2 cellular contexts compared by ENCODE assay signal in the genomic region with DNA sequence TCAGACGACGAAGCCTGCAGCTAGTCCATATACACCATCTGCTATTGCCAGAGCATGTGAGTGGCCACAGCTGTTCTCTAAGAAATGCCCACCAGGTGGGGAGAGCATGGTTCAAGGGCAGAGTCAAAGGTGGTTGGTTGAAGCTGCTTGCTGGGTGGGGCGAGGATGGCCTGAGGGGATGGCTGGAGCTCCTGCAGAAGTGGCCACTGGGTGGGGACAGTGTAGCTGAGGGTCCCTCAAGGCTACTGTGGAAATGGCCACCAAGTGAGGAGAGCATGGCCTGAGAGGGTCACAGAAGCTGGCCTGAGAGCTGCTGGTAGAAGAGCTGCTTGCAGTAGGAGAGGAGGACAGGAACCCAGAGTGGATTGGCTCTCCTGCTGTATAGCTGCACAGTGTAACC.
TF ChIP-seq lines count a peak whose summit lies in the region.

No MANE protein-coding gene starts in this region.

TF ChIP-seq in HepG2, 621 proteins besides CTCF, POLR2A, EP300 and RAD21:
- TF ChIP-seq MIER3 (CRISPR knock-in tag; IDR thresholded peaks at IDR 0.05; ENCODE audit: borderline replicate concordance) (no peak), ZNF614 (CRISPR knock-in tag; IDR thresholded peaks at IDR 0.05; ENCODE audit: borderline replicate concordance) (no peak), GPN1 (CRISPR knock-in tag; IDR thresholded peaks at IDR 0.05; ENCODE audit: borderline replicate concordance) (no peak), KLF12 (CRISPR knock-in tag; IDR thresholded peaks at IDR 0.05; ENCODE audit: borderline replicate concordance) (no peak), ZNF615 (CRISPR knock-in tag; IDR thresholded peaks at IDR 0.05; ENCODE audit: borderline replicate concordance) (no peak), ZNF605 (CRISPR knock-in tag; IDR thresholded peaks at IDR 0.05) (no peak), ZNF556 (CRISPR knock-in tag; IDR thresholded peaks at IDR 0.05; ENCODE audit: borderline replicate concordance) (no peak), ZBTB42 (CRISPR knock-in tag; IDR thresholded peaks at IDR 0.05) (no peak), ZBTB38 (CRISPR knock-in tag; IDR thresholded peaks at IDR 0.05) (no peak), ZNF251 (CRISPR knock-in tag; IDR thresholded peaks at IDR 0.05) (no peak), ZNF20 (CRISPR knock-in tag; IDR thresholded peaks at IDR 0.05) (no peak), KDM2A (CRISPR knock-in tag; IDR thresholded peaks at IDR 0.05; ENCODE audit: borderline replicate concordance, low read depth) (no peak), ELF1 (CRISPR knock-in tag; IDR thresholded peaks at IDR 0.05) (no peak), ERF (CRISPR knock-in tag; IDR thresholded peaks at IDR 0.05) (no peak)
- TF ChIP-seq, protein P1, sequence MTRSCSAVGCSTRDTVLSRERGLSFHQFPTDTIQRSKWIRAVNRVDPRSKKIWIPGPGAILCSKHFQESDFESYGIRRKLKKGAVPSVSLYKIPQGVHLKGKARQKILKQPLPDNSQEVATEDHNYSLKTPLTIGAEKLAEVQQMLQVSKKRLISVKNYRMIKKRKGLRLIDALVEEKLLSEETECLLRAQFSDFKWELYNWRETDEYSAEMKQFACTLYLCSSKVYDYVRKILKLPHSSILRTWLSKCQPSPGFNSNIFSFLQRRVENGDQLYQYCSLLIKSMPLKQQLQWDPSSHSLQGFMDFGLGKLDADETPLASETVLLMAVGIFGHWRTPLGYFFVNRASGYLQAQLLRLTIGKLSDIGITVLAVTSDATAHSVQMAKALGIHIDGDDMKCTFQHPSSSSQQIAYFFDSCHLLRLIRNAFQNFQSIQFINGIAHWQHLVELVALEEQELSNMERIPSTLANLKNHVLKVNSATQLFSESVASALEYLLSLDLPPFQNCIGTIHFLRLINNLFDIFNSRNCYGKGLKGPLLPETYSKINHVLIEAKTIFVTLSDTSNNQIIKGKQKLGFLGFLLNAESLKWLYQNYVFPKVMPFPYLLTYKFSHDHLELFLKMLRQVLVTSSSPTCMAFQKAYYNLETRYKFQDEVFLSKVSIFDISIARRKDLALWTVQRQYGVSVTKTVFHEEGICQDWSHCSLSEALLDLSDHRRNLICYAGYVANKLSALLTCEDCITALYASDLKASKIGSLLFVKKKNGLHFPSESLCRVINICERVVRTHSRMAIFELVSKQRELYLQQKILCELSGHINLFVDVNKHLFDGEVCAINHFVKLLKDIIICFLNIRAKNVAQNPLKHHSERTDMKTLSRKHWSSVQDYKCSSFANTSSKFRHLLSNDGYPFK (CRISPR knock-in tag; IDR thresholded peaks at IDR 0.05; ENCODE audit: borderline replicate concordance): no peak

TF ChIP-seq in H1, 55 proteins besides CTCF, POLR2A, EP300 and RAD21:
- TF ChIP-seq POLR2AphosphoS5 (IDR thresholded peaks at IDR 0.05; ENCODE audit: low read depth, low read length) (no peak), CTBP2 (IDR thresholded peaks at IDR 0.05; ENCODE audit: borderline replicate concordance, insufficient read depth, insufficient read length, low read length) (no peak), PHF8 (conservative IDR thresholded peaks at IDR 0.05; ENCODE audit: low read depth, low read length) (no peak), GTF2F1 (IDR thresholded peaks at IDR 0.05; ENCODE audit: borderline replicate concordance, low read depth, low read length) (no peak), SIRT6 (IDR thresholded peaks at IDR 0.05; ENCODE audit: low read length) (no peak), CBX5 (IDR thresholded peaks at IDR 0.05; ENCODE audit: low read depth, low read length) (no peak), MAFK (IDR thresholded peaks at IDR 0.05; ENCODE audit: low read depth, low read length) (no peak), CREB1 (IDR thresholded peaks at IDR 0.05) (no peak), SP1 (IDR thresholded peaks at IDR 0.05; ENCODE audit: low read depth, low read length) (no peak), EZH2 (IDR thresholded peaks at IDR 0.05; ENCODE audit: low read depth, low read length, severe bottlenecking) (no peak)
- TF ChIP-seq, protein P2, sequence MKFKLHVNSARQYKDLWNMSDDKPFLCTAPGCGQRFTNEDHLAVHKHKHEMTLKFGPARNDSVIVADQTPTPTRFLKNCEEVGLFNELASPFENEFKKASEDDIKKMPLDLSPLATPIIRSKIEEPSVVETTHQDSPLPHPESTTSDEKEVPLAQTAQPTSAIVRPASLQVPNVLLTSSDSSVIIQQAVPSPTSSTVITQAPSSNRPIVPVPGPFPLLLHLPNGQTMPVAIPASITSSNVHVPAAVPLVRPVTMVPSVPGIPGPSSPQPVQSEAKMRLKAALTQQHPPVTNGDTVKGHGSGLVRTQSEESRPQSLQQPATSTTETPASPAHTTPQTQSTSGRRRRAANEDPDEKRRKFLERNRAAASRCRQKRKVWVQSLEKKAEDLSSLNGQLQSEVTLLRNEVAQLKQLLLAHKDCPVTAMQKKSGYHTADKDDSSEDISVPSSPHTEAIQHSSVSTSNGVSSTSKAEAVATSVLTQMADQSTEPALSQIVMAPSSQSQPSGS (IDR thresholded peaks at IDR 0.05; ENCODE audit: low read length): no peak
TF ChIP-seq in H1: peak in this region for 0.
